ENCODE assay signal across 1 cellular context in genomic region chr2:69310267-69310666, GRCh38.
TF ChIP-seq lines count a peak whose summit lies in the region.

No MANE protein-coding gene starts in this region.

TF ChIP-seq in GM23338, 12 proteins besides CTCF, POLR2A, EP300 and RAD21 (continued from another document):
- no peak for TF ChIP-seq ZNF462 (CRISPR knock-in tag; IDR thresholded peaks at IDR 0.05)
- no peak for TF ChIP-seq EZH2 (IDR thresholded peaks at IDR 0.05; ENCODE audit: low read depth, unreplicated experiment)
TF ChIP-seq in GM23338: peak in this region for 0.
